10 cellular contexts compared by ENCODE assay signal in genomic region chr10:10911471-10911921, GRCh38.
DNase-seq lines count a peak whose midpoint lies in the region; ATAC-seq and TF ChIP-seq lines count a peak whose summit lies in the region.
"Had no signal": no experiment of that assay in that cellular context is flagged by ENCODE, and none has a peak within 500 bp of the region (broad histone marks: within the 10 kb centered on the region; RNA-seq: fewer than 3 reads in every experiment).

No MANE protein-coding gene starts in this region.

- no peaks in the 10 kb centered on the region for H3K79me1 ChIP-seq in IMR-90 (ENCODE audit: low read depth in 1 of 2, low read length in 2 of 2)

- H3K9ac ChIP-seq in IMR-90 (ENCODE audit: low read depth, low read length), result peak overlapping the region; percentile 37; the same call in 1 of the 2 replicates

- no peaks in the 10 kb centered on the region for H3K36me3 Mint-ChIP-seq in CD14-positive monocyte

- dilution Hi-C loops in IMR-90 (cut with HindIII; ENCODE audit: low sequenced_read_pairs, unreplicated experiment), result no loop called here

- H3K36me3 ChIP-seq in IMR-90 (ENCODE audit: control insufficient read depth, insufficient read depth, low read length) (no peaks in the 10 kb centered on the region), thoracic aorta (no peaks in the 10 kb centered on the region)

- CTCF ChIA-PET in IMR-90 (lab: Yijun Ruan, JAX), result no interaction called here

- POLR2A ChIA-PET in IMR-90 (lab: Charles Lee; ENCODE audit: unreplicated experiment), result no interaction called here

- peak overlapping the region; percentile 37 to 80; a peak in 3 of 4 replicates for H4K8ac ChIP-seq in IMR-90 (ENCODE audit: low read depth in 2 of 2, low read length in 2 of 2)

- H2AK9ac ChIP-seq in IMR-90 (replicated peaks; ENCODE audit: low read depth, low read length, poor library complexity), result no peak overlapping the region

- no peak overlapping the region for H2AK5ac ChIP-seq in IMR-90 (ENCODE audit: low read depth, low read length)

- peak overlapping the region; percentile 67 for H3K14ac ChIP-seq in IMR-90 (replicated peaks; ENCODE audit: low read depth, low read length)

- H3K4ac ChIP-seq in IMR-90 (ENCODE audit: low read depth, low read length), result peak overlapping the region; percentile 65

- peak; percentile 52; the same call in 1 of the 2 replicates for TF ChIP-seq POLR2A in IMR-90 (IDR thresholded peaks at IDR 0.05; ENCODE audit: low read depth, low read length)

- peak overlapping the region; percentile 54 for H3K4me2 ChIP-seq in IMR-90 (ENCODE audit: low read depth, low read length)

- H3K18ac ChIP-seq in IMR-90 (ENCODE audit: low read depth, low read length), result peak overlapping the region; percentile 61; the same call in 1 of the 2 replicates

- intact Hi-C loops in IMR-90 (cut with micrococcal nuclease) (no loop called here), dorsolateral prefrontal cortex (cut with DNase I) (no loop called here), CD14-positive monocyte (cut with micrococcal nuclease) (no loop called here)

- peak overlapping the region; percentile 5; the same call in 1 of the 2 replicates for H4K5ac ChIP-seq in IMR-90 (ENCODE audit: low read depth, low read length)

- peak overlapping the region; percentile 71 for H2BK20ac ChIP-seq in IMR-90 (ENCODE audit: low read depth, low read length)

- peaks cover 0 to 5% (median 4%) of the 10 kb centered on the region in 3 donors for H3K27me3 Mint-ChIP-seq in CD14-positive monocyte (ENCODE audit: low read depth in 3 of 3)

- H3K4me1 ChIP-seq in IMR-90 (ENCODE audit: control insufficient read depth, insufficient read depth, low read length), result peaks cover 3% of the 10 kb centered on the region; the same call in 1 of the 2 replicates
- peaks cover 19 to 22% of the 10 kb centered on the region in 2 donors for H3K4me1 ChIP-seq in thoracic aorta (ENCODE audit: control insufficient read depth in 1 of 2, low read depth in 2 of 2)

- in situ Hi-C loops in IMR-90 (cut with MboI; ENCODE audit: low sequenced_read_pairs), result no loop called here

- no peak overlapping the region for H3K27ac Mint-ChIP-seq in CD14-positive monocyte

- no peaks in the 10 kb centered on the region for H4K20me1 ChIP-seq in IMR-90 (ENCODE audit: insufficient read depth, low read length)

- peaks cover 0 to 4% (median 0%) of the 10 kb centered on the region in 7 donors for H3K9me3 Mint-ChIP-seq in CD14-positive monocyte
- H3K9me3 Mint-ChIP-seq: central memory CD8-positive, alpha-beta T cell had no signal

- H3K4me3 ChIP-seq in IMR-90 (ENCODE audit: insufficient read depth, low read depth, low read length) (peak overlapping the region; percentile 31; the same call in 1 of the 2 replicates), dorsolateral prefrontal cortex (peak overlapping the region in 54 of 59 donors; percentile 6 to 61 (median 38)), thoracic aorta (peak overlapping the region; percentile 65)

- ATAC-seq in IMR-90 (ENCODE audit: low read depth) (peak; percentile 99), thoracic aorta (ENCODE audit: insufficient number of reproducible peaks, low FRiP score, low read depth) (peak; percentile 82)

- peak overlapping the region; percentile 55; the same call in 1 of the 2 replicates for H3K23ac ChIP-seq in IMR-90 (ENCODE audit: low read depth, low read length)

- H3K56ac ChIP-seq in IMR-90 (ENCODE audit: extremely low read depth, insufficient read depth, low read length), result peak overlapping the region; percentile 69; the same call in 1 of the 2 replicates

- peak overlapping the region; percentile 58 for H2BK5ac ChIP-seq in IMR-90 (ENCODE audit: low read depth, low read length, poor library complexity, severe bottlenecking)

- H2AFZ ChIP-seq in IMR-90 (replicated peaks; ENCODE audit: low read length, poor library complexity), result peak overlapping the region; percentile 73

- H3K4me3 Mint-ChIP-seq in CD14-positive monocyte, result peak overlapping the region in 1 of 2 donors; percentile 32
- H3K4me3 Mint-ChIP-seq: central memory CD8-positive, alpha-beta T cell had no signal

- H3K4me1 Mint-ChIP-seq in CD14-positive monocyte, result peaks cover 27% of the 10 kb centered on the region
- H3K4me1 Mint-ChIP-seq: central memory CD8-positive, alpha-beta T cell had no signal

- H4K91ac ChIP-seq in IMR-90 (ENCODE audit: insufficient read depth, low read depth, low read length), result peak overlapping the region; percentile 65

- H3K9me3 ChIP-seq in IMR-90 (ENCODE audit: control insufficient read depth, insufficient read depth, low read length) (no peaks in the 10 kb centered on the region), thoracic aorta (no peaks in the 10 kb centered on the region)

- DNase-seq in IMR-90, result peak; percentile 94
- DNase-seq in dorsolateral prefrontal cortex, result peak in 6 of 10 donors; percentile 25 to 54 (median 40)
- DNase-seq in medulla oblongata (ENCODE audit: extremely low spot score), result peak; percentile 7
- DNase-seq in thoracic aorta (ENCODE audit: low spot score), result peak; percentile 48
- no peak for DNase-seq in CD14-positive monocyte (ENCODE audit: low spot score)
- no peak for DNase-seq in cerebellar cortex (ENCODE audit: low spot score)
- DNase-seq in activated gamma-delta T cell treated with Interleukin-2 at 50 U/mL for 16 hours, result no peak
- no peak for DNase-seq in GM20000 (ENCODE audit: low spot score)
- DNase-seq: NCI-H2081 treated with DMSO at 0.1 percent for 48 hours had no signal

- peak overlapping the region; percentile 53 for H3K27ac ChIP-seq in IMR-90 (ENCODE audit: insufficient read depth, low read length)
- peak overlapping the region in 46 of 59 donors; percentile 2 to 81 (median 56) for H3K27ac ChIP-seq in dorsolateral prefrontal cortex
- peak overlapping the region; percentile 76 to 92 for H3K27ac ChIP-seq in thoracic aorta

- peak; percentile 21; the same call in 1 of the 2 replicates for TF ChIP-seq RAD21 in IMR-90 (IDR thresholded peaks at IDR 0.05; ENCODE audit: low read length)

- no peaks in the 10 kb centered on the region for H3K9me1 ChIP-seq in IMR-90 (ENCODE audit: insufficient read depth, low read length)

- TF ChIP-seq CTCF in IMR-90 (conservative IDR thresholded peaks at IDR 0.05; ENCODE audit: low read depth, low read length) (no peak), dorsolateral prefrontal cortex (IDR thresholded peaks at IDR 0.05 in 54 of 56, conservative IDR thresholded peaks at IDR 0.05 in 2 of 56; ENCODE audit: low read depth in 1 of 56, partially characterized antibody in 56 of 56) (no peak), thoracic aorta (IDR thresholded peaks at IDR 0.05) (no peak), CD14-positive monocyte (IDR thresholded peaks at IDR 0.05) (no peak), GM20000 (IDR thresholded peaks at IDR 0.05; ENCODE audit: extremely low read depth, missing control alignments) (no peak)

- peak overlapping the region; percentile 31; the same call in 1 of the 3 replicates for H2BK15ac ChIP-seq in IMR-90 (ENCODE audit: low read depth, low read length)

- H3K27me3 ChIP-seq in IMR-90 (ENCODE audit: control insufficient read depth, insufficient read depth, low read length) (no peaks in the 10 kb centered on the region), dorsolateral prefrontal cortex (peaks cover 0 to 9% (median 0%) of the 10 kb centered on the region in 45 donors), thoracic aorta (replicated peaks; ENCODE audit: insufficient read depth) (no peaks in the 10 kb centered on the region)

- WGBS in IMR-90 (ENCODE audit: extremely low coverage in 2 of 2, insufficient read length in 1 of 2), 2 experiments, result 5% methylated on average over 7 of the region's 17 CpGs; no CpG with 5 or more reads in 1 of the 2 experiments

- no TSS peak for BruUV-seq in IMR-90 (replicated peaks; lab: Mats Ljungman, UMichigan)

- peak overlapping the region; percentile 92 for H2BK120ac ChIP-seq in IMR-90 (ENCODE audit: low read depth, low read length)

TF ChIP-seq in IMR-90, 13 proteins besides CTCF, POLR2A, EP300 and RAD21:
- no peak for TF ChIP-seq RCOR1 (IDR thresholded peaks at IDR 0.05; ENCODE audit: insufficient replicate concordance, low read length)
- TF ChIP-seq RFX5 (IDR thresholded peaks at IDR 0.05; ENCODE audit: low read depth, low read length), result no peak
- no peak for TF ChIP-seq NFE2L2 (IDR thresholded peaks at IDR 0.05; ENCODE audit: low read depth, low read length)
- no peak for TF ChIP-seq MAFK (IDR thresholded peaks at IDR 0.05; ENCODE audit: low read depth, low read length)
- peak; percentile 43; the same call in 1 of the 2 replicates for TF ChIP-seq CEBPB (IDR thresholded peaks at IDR 0.05; ENCODE audit: low read depth, low read length)
- peak; percentile 51; the same call in 1 of the 2 replicates for TF ChIP-seq MAZ (IDR thresholded peaks at IDR 0.05; ENCODE audit: borderline replicate concordance, low read depth, low read length)
- TF ChIP-seq, protein P1, sequence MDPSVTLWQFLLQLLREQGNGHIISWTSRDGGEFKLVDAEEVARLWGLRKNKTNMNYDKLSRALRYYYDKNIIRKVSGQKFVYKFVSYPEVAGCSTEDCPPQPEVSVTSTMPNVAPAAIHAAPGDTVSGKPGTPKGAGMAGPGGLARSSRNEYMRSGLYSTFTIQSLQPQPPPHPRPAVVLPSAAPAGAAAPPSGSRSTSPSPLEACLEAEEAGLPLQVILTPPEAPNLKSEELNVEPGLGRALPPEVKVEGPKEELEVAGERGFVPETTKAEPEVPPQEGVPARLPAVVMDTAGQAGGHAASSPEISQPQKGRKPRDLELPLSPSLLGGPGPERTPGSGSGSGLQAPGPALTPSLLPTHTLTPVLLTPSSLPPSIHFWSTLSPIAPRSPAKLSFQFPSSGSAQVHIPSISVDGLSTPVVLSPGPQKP (IDR thresholded peaks at IDR 0.05; ENCODE audit: borderline replicate concordance, low read depth, low read length), result no peak
- peak; percentile 51; the same call in 1 of the 2 replicates for TF ChIP-seq FOS (IDR thresholded peaks at IDR 0.05; ENCODE audit: low read depth, low read length)
- no peak for TF ChIP-seq USF2 (IDR thresholded peaks at IDR 0.05; ENCODE audit: low read depth, low read length)
- 0 out of 2 replicates have a peak, but pooled peaks have one; percentile 18 for TF ChIP-seq MXI1 (IDR thresholded peaks at IDR 0.05; ENCODE audit: borderline replicate concordance, low read depth, low read length)
- TF ChIP-seq CHD1 (IDR thresholded peaks at IDR 0.05; ENCODE audit: low read depth, low read length), result no peak; the same call in 1 of the 2 replicates
- peak; percentile 26; the same call in 1 of the 2 replicates for TF ChIP-seq BHLHE40 (IDR thresholded peaks at IDR 0.05; ENCODE audit: low read depth, low read length)
- peak; percentile 21; the same call in 1 of the 2 replicates for TF ChIP-seq SMC3 (IDR thresholded peaks at IDR 0.05; ENCODE audit: low read depth, low read length)

Comparison
In these comparisons a context has a peak if more than half of its experiments do, and no peak if none do; other contexts are left out.
1. DNase-seq: peak in IMR-90 (single experiment), dorsolateral prefrontal cortex (6 of 10), medulla oblongata (single experiment) and thoracic aorta (single experiment); none in CD14-positive monocyte (single experiment), cerebellar cortex (single experiment), activated gamma-delta T cell treated with Interleukin-2 at 50 U/mL for 16 hours (single experiment) and GM20000 (single experiment).
2. Peak in every context shown above with its lines, with median percentiles within 50 percentile points of each other: H3K27ac ChIP-seq and H3K4me3 ChIP-seq.